17 cellular contexts compared by ENCODE assay signal in genomic region chr10:86287966-86288579, GRCh38.
DNase-seq lines count a peak whose midpoint lies in the region; TF ChIP-seq lines count a peak whose summit lies in the region.
"Had no signal": no experiment of that assay in that cellular context is flagged by ENCODE, and none has a peak within 500 bp of the region (broad histone marks: within the 10 kb centered on the region; RNA-seq: fewer than 3 reads in every experiment).

No MANE protein-coding gene starts in this region.

- H3K36me3 ChIP-seq in endodermal cell (ENCODE audit: control insufficient read depth, insufficient read depth, low read length): no peaks in the 10 kb centered on the region
- H3K36me3 ChIP-seq in Karpas-422 (ENCODE audit: insufficient read depth, low read length): no peaks in the 10 kb centered on the region

- TF ChIP-seq CTCF in endodermal cell (conservative IDR thresholded peaks at IDR 0.05): no peak

- no peak overlapping the region for H3K27ac ChIP-seq in endodermal cell (ENCODE audit: low read depth, low read length)
- no peak overlapping the region for H3K27ac ChIP-seq in Karpas-422 (ENCODE audit: low read length)
- H3K27ac ChIP-seq: body of pancreas had no signal

- H3K9me3 ChIP-seq in endodermal cell (ENCODE audit: control insufficient read depth, low read length) (no peaks in the 10 kb centered on the region), Karpas-422 (ENCODE audit: low read length) (no peaks in the 10 kb centered on the region)
- H3K9me3 ChIP-seq: body of pancreas had no signal

- no peaks in the 10 kb centered on the region for H3K4me1 Mint-ChIP-seq in endodermal cell
- H3K4me1 Mint-ChIP-seq: activated naive CD4-positive, alpha-beta T cell treated with anti-CD3 and anti-CD28 coated beads, Interleukin-2, amount 50 U/mL, for 24 hours; T-helper 17 cell had no signal

- H3K4me3 ChIP-seq in endodermal cell (ENCODE audit: low read length): no peak overlapping the region
- H3K4me3 ChIP-seq in Karpas-422 (ENCODE audit: low read length): no peak overlapping the region
- H3K4me3 ChIP-seq: body of pancreas had no signal

- peaks cover 8% of the 10 kb centered on the region for H3K27me3 Mint-ChIP-seq in endodermal cell (ENCODE audit: insufficient read depth)
- H3K27me3 Mint-ChIP-seq: activated naive CD4-positive, alpha-beta T cell treated with anti-CD3 and anti-CD28 coated beads, Interleukin-2, amount 50 U/mL, for 24 hours had no signal

- no peaks in the 10 kb centered on the region for H3K9me2 ChIP-seq in Karpas-422 (replicated peaks; ENCODE audit: insufficient read depth, low read length)

- 70 to 72% methylated on average over 4 to 6 of the region's 6 CpGs for WGBS in endodermal cell (ENCODE audit: insufficient coverage in 1 of 2, insufficient read length in 1 of 2), 2 experiments

- H3K4me2 ChIP-seq in Karpas-422 (ENCODE audit: low read depth, low read length, poor library complexity, severe bottlenecking): no peak overlapping the region

- H3K4me1 ChIP-seq in endodermal cell (ENCODE audit: control insufficient read depth, insufficient read depth, low read length): no peaks in the 10 kb centered on the region
- peaks cover 7% of the 10 kb centered on the region for H3K4me1 ChIP-seq in Karpas-422 (ENCODE audit: low read length)
- H3K4me1 ChIP-seq: body of pancreas had no signal

- H2AFZ ChIP-seq in Karpas-422 (ENCODE audit: low read length): no peak overlapping the region

- peak; percentile 13 for DNase-seq in activated CD8-positive, alpha-beta memory T cell treated with anti-CD3 and anti-CD28 coated beads for 24 hours
- DNase-seq in activated CD8-positive, alpha-beta memory T cell treated with anti-CD3 and anti-CD28 coated beads, Interleukin-2, amount 50 U/mL, for 4 hours: no peak
- DNase-seq in NCI-H2107 (lab: John Stamatoyannopoulos, UW) (peak; percentile 41), endodermal cell (peak; percentile 17), ureter (ENCODE audit: low spot score) (peak; percentile 20), COLO829 (ENCODE audit: low spot score) (no peak), kidney tubule cell (ENCODE audit: low spot score) (no peak), Karpas-422 (no peak)
- DNase-seq: activated T-cell treated with anti-CD3 and anti-CD28 coated beads for 4 hours, HFFc6, NCI-H1694 treated with DMSO at 0.1 percent for 48 hours, NCI-H82, nucleus accumbens, Right ventricle myocardium superior, T-helper 17 cell had no signal

- no peaks in the 10 kb centered on the region for H3K9me3 Mint-ChIP-seq in endodermal cell
- H3K9me3 Mint-ChIP-seq: activated naive CD4-positive, alpha-beta T cell treated with anti-CD3 and anti-CD28 coated beads, Interleukin-2, amount 50 U/mL, for 24 hours had no signal

- no peaks in the 10 kb centered on the region for H3K36me3 Mint-ChIP-seq in endodermal cell (ENCODE audit: low read depth)
- H3K36me3 Mint-ChIP-seq: activated naive CD4-positive, alpha-beta T cell treated with anti-CD3 and anti-CD28 coated beads, Interleukin-2, amount 50 U/mL, for 24 hours had no signal

- H3K4me3 Mint-ChIP-seq in endodermal cell: no peak overlapping the region
- H3K4me3 Mint-ChIP-seq: activated naive CD4-positive, alpha-beta T cell treated with anti-CD3 and anti-CD28 coated beads, Interleukin-2, amount 50 U/mL, for 24 hours; HFFc6; T-helper 17 cell had no signal

- H3K27me3 ChIP-seq in endodermal cell (ENCODE audit: control insufficient read depth, insufficient read depth, low read length, poor library complexity, severe bottlenecking): no peaks in the 10 kb centered on the region
- H3K27me3 ChIP-seq in Karpas-422 (ENCODE audit: low read length): no peaks in the 10 kb centered on the region
- H3K27me3 ChIP-seq: body of pancreas had no signal

- no peak overlapping the region for H3K27ac Mint-ChIP-seq in endodermal cell
- H3K27ac Mint-ChIP-seq: activated naive CD4-positive, alpha-beta T cell treated with anti-CD3 and anti-CD28 coated beads, Interleukin-2, amount 50 U/mL, for 24 hours; HFFc6; T-helper 17 cell had no signal

- H4K20me1 ChIP-seq in Karpas-422 (ENCODE audit: insufficient read depth, low read depth, low read length): no peaks in the 10 kb centered on the region

- H3K9ac ChIP-seq in endodermal cell (ENCODE audit: extremely low read depth, low read length, poor library complexity, severe bottlenecking) (no peak overlapping the region), Karpas-422 (ENCODE audit: low read length) (no peak overlapping the region)

- no peaks in the 10 kb centered on the region for H3K79me2 ChIP-seq in Karpas-422 (ENCODE audit: low read length)

Comparison
In these comparisons a context has a peak if more than half of its experiments do, and no peak if none do; other contexts are left out.
1. DNase-seq: peak in activated CD8-positive, alpha-beta memory T cell treated with anti-CD3 and anti-CD28 coated beads for 24 hours (single experiment), NCI-H2107 (single experiment), endodermal cell (single experiment) and ureter (single experiment); none in activated CD8-positive, alpha-beta memory T cell treated with anti-CD3 and anti-CD28 coated beads, Interleukin-2, amount 50 U/mL, for 4 hours (single experiment), COLO829 (single experiment), kidney tubule cell (single experiment) and Karpas-422 (single experiment).